In genomic region chr21:38622081-38622826, GRCh38 we compare ENCODE assay signal across 30 cellular contexts.
"Had no signal": no experiment of that assay in that cellular context is flagged by ENCODE, and none has a peak within 500 bp of the region (broad histone marks: within the 10 kb centered on the region; RNA-seq: fewer than 3 reads in every experiment).

No MANE protein-coding gene starts in this region.

- H3K36me3 ChIP-seq: adrenal gland, gastrocnemius medialis, pancreas, prostate gland, sigmoid colon, stomach, suprapubic skin, tibial artery had no signal

- H3K4me3 ChIP-seq: adrenal gland, gastrocnemius medialis, pancreas, prostate gland, sigmoid colon, smooth muscle cell, stomach, suprapubic skin, tibial artery had no signal

- ATAC-seq: activated T-cell treated with anti-CD3 and anti-CD28 coated beads, Interleukin-2, amount 50 U/mL, for 72 hours; esophagus mucosa; gastrocnemius medialis; left cardiac atrium; left ventricle myocardium superior; pancreas; stimulated activated naive B cell treated with anti-CD40 and anti-IgM and Interleukin-4, amounts not matched to agents 10 μg/mL and 1 μg/mL and 100 μg/mL, for 72 hours had no signal

- H3K27ac ChIP-seq: adrenal gland, gastrocnemius medialis, pancreas, prostate gland, sigmoid colon, stomach, suprapubic skin, VCaP had no signal

- DNase-seq: activated CD4-positive, alpha-beta T cell treated with anti-CD3 and anti-CD28 coated beads for 4 hours; activated CD4-positive, alpha-beta T cell treated with anti-CD3 and anti-CD28 coated beads, Interleukin-2, amount 50 U/mL, for 4 hours; activated naive CD4-positive, alpha-beta T cell treated with anti-CD3 and anti-CD28 coated beads for 36 hours; activated naive CD8-positive, alpha-beta T cell treated with anti-CD3 and anti-CD28 coated beads for 36 hours; activated T-cell treated with anti-CD3 and anti-CD28 coated beads for 4 hours; activated T-cell treated with anti-CD3 and anti-CD28 coated beads, Interleukin-2, amount 50 U/mL, for 72 hours; adrenal gland; endodermal cell; gastrocnemius medialis; glutamatergic neuron; hippocampal formation; left cardiac atrium; left ventricle myocardium superior; mammary epithelial cell; naive B cell; nephron progenitor cell; pancreas; retina; sigmoid colon; stimulated activated CD4-positive, alpha-beta T cell treated with anti-CD3 and anti-CD28 coated beads, Interleukin-1b, Interleukin-23, amount 100 ng/mL, for 48 hours; stimulated activated CD4-positive, alpha-beta T cell treated with anti-CD3 and anti-CD28 coated beads, Interleukin-4, amount 100 ng/mL, for 4 hours; stimulated activated CD8-positive, alpha-beta memory T cell treated with anti-CD3 and anti-CD28 coated beads, Interleukin-4, amount 100 ng/mL, for 48 hours; stimulated activated naive B cell treated with anti-CD40 and anti-IgM and Interleukin-4, amounts not matched to agents 10 μg/mL and 1 μg/mL and 100 μg/mL, for 72 hours; stomach; tibial artery had no signal

- H3K9me3 ChIP-seq: adrenal gland, gastrocnemius medialis, pancreas, prostate gland, sigmoid colon, stomach, suprapubic skin, tibial artery had no signal

- H3K27me3 ChIP-seq: adrenal gland, gastrocnemius medialis, pancreas, stomach, suprapubic skin, tibial artery had no signal

- H3K4me1 ChIP-seq: adrenal gland, gastrocnemius medialis, pancreas, prostate gland, sigmoid colon, stomach had no signal
